In genomic region chr3:37210230-37210629, GRCh38 we compare ENCODE assay signal across 20 cellular contexts. TPM values are rescaled to one million over a fixed set of nuclear protein-coding genes. Genes with fewer than 3 reads are reported as not detected.
DNase-seq lines count a peak whose midpoint lies in the region; ATAC-seq and TF ChIP-seq lines count a peak whose summit lies in the region.
"Had no signal": no experiment of that assay in that cellular context is flagged by ENCODE, and none has a peak within 500 bp of the region (broad histone marks: within the 10 kb centered on the region; RNA-seq: fewer than 3 reads in every experiment).

No MANE protein-coding gene starts in this region.

- 44% methylated on average over 4 of the region's 4 CpGs for WGBS in prostate gland

- H3K27me3 ChIP-seq in cardiac muscle cell (no peaks in the 10 kb centered on the region), prostate gland (replicated peaks; ENCODE audit: insufficient read depth) (no peaks in the 10 kb centered on the region)
- H3K27me3 ChIP-seq: dorsolateral prefrontal cortex, spleen had no signal

- ATAC-seq in GM21515 (IDR thresholded peaks at IDR 0.05; ENCODE audit: unreplicated experiment), result no peak
- ATAC-seq: activated CD4-positive, alpha-beta T cell treated with anti-CD3 and anti-CD28 coated beads for 36 hours had no signal

- H3K4me3 ChIP-seq in cardiac muscle cell, result no peak overlapping the region
- H3K4me3 ChIP-seq in prostate gland, result no peak overlapping the region
- H3K4me3 ChIP-seq: dorsolateral prefrontal cortex, spleen had no signal

- no peak for TF ChIP-seq POLR2A in prostate gland (IDR thresholded peaks at IDR 0.05)

- H3K36me3 ChIP-seq in cardiac muscle cell (no peaks in the 10 kb centered on the region), prostate gland (no peaks in the 10 kb centered on the region)
- H3K36me3 ChIP-seq: spleen had no signal

- DNase-seq in EL (peak; percentile 42), astrocyte of the hippocampus (ENCODE audit: low read depth, low spot score) (peak; percentile 63), cardiac muscle cell (ENCODE audit: low read depth in 1 of 2, low spot score in 1 of 2) (peak; percentile 31 to 42), prostate gland (ENCODE audit: low spot score) (peak; percentile 23), NCI-H1694 (lab: John Stamatoyannopoulos, UW) (no peak), T1000 (lab: John Stamatoyannopoulos, UW) (no peak), GM19238 (ENCODE audit: insufficient read length, low spot score) (no peak)
- DNase-seq: activated CD4-positive, alpha-beta T cell treated with anti-CD3 and anti-CD28 coated beads for 36 hours; CD4-positive, CD25-positive, alpha-beta regulatory T cell; DMS153; head of caudate nucleus; islet precursor cell; KBM-7; mesendoderm; NCI-H2029 treated with DMSO at 0.1 percent for 48 hours; NCI-H510A; spleen; stimulated activated CD4-positive, alpha-beta T cell treated with anti-CD3 and anti-CD28 coated beads, Interleukin-4, amount 100 ng/mL, for 4 hours had no signal

- intact Hi-C loops in prostate gland (cut with DNase I), result no loop called here

- no peaks in the 10 kb centered on the region for H3K4me1 ChIP-seq in cardiac muscle cell (ENCODE audit: low read depth)
- no peaks in the 10 kb centered on the region for H3K4me1 ChIP-seq in prostate gland (replicated peaks)

- H3K27ac ChIP-seq in cardiac muscle cell, result no peak overlapping the region
- no peak overlapping the region for H3K27ac ChIP-seq in prostate gland
- H3K27ac ChIP-seq: spleen had no signal

- H3K9me3 ChIP-seq in cardiac muscle cell (ENCODE audit: low read depth) (no peaks in the 10 kb centered on the region), prostate gland (no peaks in the 10 kb centered on the region)

- TF ChIP-seq CTCF in cardiac muscle cell (IDR thresholded peaks at IDR 0.05; ENCODE audit: low read depth, low read length), result no peak
- no peak for TF ChIP-seq CTCF in prostate gland (IDR thresholded peaks at IDR 0.05)

RNA-seq across cellular contexts. Expression of gene GOLGA4, which starts 32.8 kb away (rescaled TPM):
- total RNA-seq in cardiac muscle cell (25.5 and 52.1 TPM in 2 replicates), prostate gland (100 to 1,000 TPM; 103 to 117 TPM)
- 53.7 and 70.2 TPM in 2 replicates for polyA plus RNA-seq in cardiac muscle cell

RNA-seq across cellular contexts. Expression of gene LRRFIP2, which starts 35.8 kb away (rescaled TPM):
- total RNA-seq in cardiac muscle cell (61.2 and 92.6 TPM in 2 replicates), prostate gland (100 to 1,000 TPM; 102 to 134 TPM)
- polyA plus RNA-seq in cardiac muscle cell, result 55.9 and 68.2 TPM in 2 replicates

Comparison
In these comparisons a context has a peak if more than half of its experiments do, and no peak if none do; other contexts are left out.
1. DNase-seq: peak in EL (single experiment), astrocyte of the hippocampus (single experiment), cardiac muscle cell (2 of 2) and prostate gland (single experiment); none in NCI-H1694 (single experiment), T1000 (single experiment) and GM19238 (single experiment).